10 cellular contexts compared by ENCODE assay signal in genomic region chr13:110546933-110547332, GRCh38. TPM values are rescaled to one million over a fixed set of nuclear protein-coding genes. Genes with fewer than 3 reads are reported as not detected.
DNase-seq lines count a peak whose midpoint lies in the region; ATAC-seq and TF ChIP-seq lines count a peak whose summit lies in the region.
"Had no signal": no experiment of that assay in that cellular context is flagged by ENCODE, and none has a peak within 500 bp of the region (broad histone marks: within the 10 kb centered on the region; RNA-seq: fewer than 3 reads in every experiment).

No MANE protein-coding gene starts in this region.

- peaks cover 4 to 7% of the 10 kb centered on the region in 2 donors for H3K9me3 Mint-ChIP-seq in stimulated activated naive B cell treated with anti-CD40 and anti-IgM and Interleukin-4, amounts not matched to agents 10 μg/mL and 1 μg/mL and 100 μg/mL, for 72 hours

- H3K27me3 ChIP-seq in SJSA1 (replicated peaks) (no peaks in the 10 kb centered on the region), prostate gland (replicated peaks; ENCODE audit: insufficient read depth) (no peaks in the 10 kb centered on the region)

- no peaks in the 10 kb centered on the region for H3K9me3 ChIP-seq in SJSA1 (replicated peaks)
- no peaks in the 10 kb centered on the region for H3K9me3 ChIP-seq in prostate gland

- peaks cover 11 to 13% of the 10 kb centered on the region in 2 donors for H3K4me1 Mint-ChIP-seq in stimulated activated naive B cell treated with anti-CD40 and anti-IgM and Interleukin-4, amounts not matched to agents 10 μg/mL and 1 μg/mL and 100 μg/mL, for 72 hours

- H3K4me3 Mint-ChIP-seq in stimulated activated naive B cell treated with anti-CD40 and anti-IgM and Interleukin-4, amounts not matched to agents 10 μg/mL and 1 μg/mL and 100 μg/mL, for 72 hours, result no peak overlapping the region

- intact Hi-C loops in prostate gland (cut with DNase I), result no loop called here

- 80% methylated on average over 15 of the region's 15 CpGs for WGBS in prostate gland

- peak overlapping the region; percentile 29 for H3K27ac ChIP-seq in SJSA1
- H3K27ac ChIP-seq in prostate gland, result no peak overlapping the region

- H3K4me3 ChIP-seq in SJSA1 (no peak overlapping the region), foreskin fibroblast (ENCODE audit: low read depth in 1 of 2, low read length in 2 of 2) (no peak overlapping the region), prostate gland (no peak overlapping the region)

- no peak overlapping the region for H3K27ac Mint-ChIP-seq in stimulated activated naive B cell treated with anti-CD40 and anti-IgM and Interleukin-4, amounts not matched to agents 10 μg/mL and 1 μg/mL and 100 μg/mL, for 72 hours
- H3K27ac Mint-ChIP-seq: progenitor cell of endocrine pancreas had no signal

- H3K36me3 ChIP-seq in SJSA1, result no peaks in the 10 kb centered on the region
- no peaks in the 10 kb centered on the region for H3K36me3 ChIP-seq in prostate gland

- no peak for ATAC-seq in stimulated activated naive B cell treated with anti-CD40 and anti-IgM and Interleukin-4, amounts not matched to agents 10 μg/mL and 1 μg/mL and 100 μg/mL, for 72 hours (replicated peaks)

- TF ChIP-seq CTCF in foreskin fibroblast (IDR thresholded peaks at IDR 0.05; ENCODE audit: low read depth, low read length) (no peak), prostate gland (IDR thresholded peaks at IDR 0.05) (no peak)

- peaks cover 29 to 32% of the 10 kb centered on the region in 2 donors for H3K36me3 Mint-ChIP-seq in stimulated activated naive B cell treated with anti-CD40 and anti-IgM and Interleukin-4, amounts not matched to agents 10 μg/mL and 1 μg/mL and 100 μg/mL, for 72 hours

- peak; percentile 94 for DNase-seq in Daoy (ENCODE audit: low read depth)
- peak; percentile 100 for DNase-seq in SJSA1 (ENCODE audit: low read depth in 1 of 2, low spot score in 2 of 2)
- peak; percentile 49 to 62 for DNase-seq in foreskin fibroblast
- DNase-seq in prostate gland (ENCODE audit: low spot score), result peak; percentile 56
- DNase-seq in stimulated activated naive B cell treated with anti-CD40 and anti-IgM and Interleukin-4, amounts not matched to agents 10 μg/mL and 1 μg/mL and 100 μg/mL, for 72 hours, result no peak
- DNase-seq in NCI-H748 (lab: John Stamatoyannopoulos, UW; ENCODE audit: unreplicated experiment), result no peak
- no peak for DNase-seq in epidermal melanocyte (ENCODE audit: insufficient read length, low spot score)
- no peak for DNase-seq in activated CD8-positive, alpha-beta memory T cell treated with anti-CD3 and anti-CD28 coated beads, Interleukin-2, amount 50 U/mL, for 48 hours
- DNase-seq: DMS79 treated with DMSO at 0.1 percent for 48 hours had no signal

- H3K27me3 Mint-ChIP-seq in stimulated activated naive B cell treated with anti-CD40 and anti-IgM and Interleukin-4, amounts not matched to agents 10 μg/mL and 1 μg/mL and 100 μg/mL, for 72 hours, result no peaks in the 10 kb centered on the region

- no peak for TF ChIP-seq POLR2A in prostate gland (IDR thresholded peaks at IDR 0.05)

- H3K4me1 ChIP-seq in SJSA1 (replicated peaks) (peaks cover 31% of the 10 kb centered on the region), prostate gland (replicated peaks) (peaks cover 2% of the 10 kb centered on the region)

RNA-seq across cellular contexts. Expression of gene RAB20, which starts 14.6 kb away (rescaled TPM):
- 7.2 and 14.3 TPM in 2 replicates for total RNA-seq in Daoy (2014; rRNA removed; shearing (Covaris generic))
- 19.3 and 24.3 TPM in 2 replicates for total RNA-seq in SJSA1 (2014; rRNA removed; shearing (Covaris generic))
- total RNA-seq in prostate gland, result 10 to 100 TPM; 24.0 to 42.1 TPM

Comparison
In these comparisons a context has a peak if more than half of its experiments do, and no peak if none do; other contexts are left out.
1. DNase-seq: peak in Daoy (single experiment), SJSA1 (2 of 2), foreskin fibroblast (2 of 2) and prostate gland (single experiment); none in stimulated activated naive B cell treated with anti-CD40 and anti-IgM and Interleukin-4, amounts not matched to agents 10 μg/mL and 1 μg/mL and 100 μg/mL, for 72 hours (single experiment), NCI-H748 (single experiment), epidermal melanocyte (single experiment) and activated CD8-positive, alpha-beta memory T cell treated with anti-CD3 and anti-CD28 coated beads, Interleukin-2, amount 50 U/mL, for 48 hours (single experiment).